Comparison of ENCODE assay signal across 8 cellular contexts in the genomic region with DNA sequence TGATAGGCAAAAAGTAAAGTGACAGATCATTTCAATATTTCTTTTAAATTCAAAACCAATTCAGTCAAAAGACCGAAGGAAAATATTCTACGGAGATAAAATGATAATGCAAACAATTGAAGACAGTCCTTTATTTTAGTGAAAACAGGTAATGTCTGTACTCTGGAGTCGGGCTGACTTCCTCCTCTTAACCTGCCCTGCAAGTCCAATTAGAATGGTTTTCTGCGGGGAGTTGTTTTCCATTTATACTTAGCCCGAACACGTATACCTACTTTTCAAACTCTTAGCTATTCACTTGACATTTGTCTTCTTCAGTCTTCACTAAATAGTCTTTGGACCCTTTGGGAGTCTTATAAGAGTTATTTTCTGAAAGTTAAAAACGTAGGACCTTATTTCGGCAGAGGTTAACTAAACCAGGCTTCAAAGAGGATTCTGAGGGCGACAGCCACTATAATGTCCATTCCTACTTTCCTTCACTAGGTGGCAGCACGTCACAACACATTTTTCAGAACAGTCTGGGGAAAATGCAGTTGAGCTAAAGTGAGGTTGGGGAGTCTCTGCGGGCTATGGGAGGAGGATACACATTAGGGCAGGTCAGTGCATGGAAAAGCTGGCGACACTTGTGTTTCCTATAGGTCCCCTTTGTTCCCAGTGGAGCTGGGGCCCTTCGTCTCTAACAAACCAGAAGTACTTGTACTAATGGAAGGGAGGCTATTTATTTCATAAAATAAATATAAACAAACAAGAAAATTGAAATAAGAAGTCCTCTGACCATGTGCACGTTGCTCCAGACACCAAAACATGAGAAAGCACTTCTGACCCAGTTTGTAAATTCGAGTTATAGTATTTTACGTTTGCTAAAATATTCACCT.
DNase-seq lines count a peak whose midpoint lies in the region; ATAC-seq and TF ChIP-seq lines count a peak whose summit lies in the region.

No MANE protein-coding gene starts in this region.

- H3K4me1 ChIP-seq in esophagus squamous epithelium (peaks cover 8 to 23% (median 23%) of the 10 kb centered on the region in 3 donors), upper lobe of right lung (no peaks in the 10 kb centered on the region)
- no peaks in the 10 kb centered on the region for H3K4me1 ChIP-seq in naive thymus-derived CD4-positive, alpha-beta T cell (ENCODE audit: control insufficient read depth in 2 of 2, insufficient read depth in 2 of 2, low read length in 2 of 2)

- H3K36me3 ChIP-seq in esophagus squamous epithelium (no peaks in the 10 kb centered on the region), upper lobe of right lung (no peaks in the 10 kb centered on the region)
- H3K36me3 ChIP-seq in naive thymus-derived CD4-positive, alpha-beta T cell (ENCODE audit: control insufficient read depth in 2 of 3, insufficient read depth in 3 of 3, low read length in 3 of 3) = no peaks in the 10 kb centered on the region

- intact Hi-C loops in Right ventricle myocardium inferior (cut with DNase I) (no loop called here), cardiac septum (cut with DNase I) (no loop called here), esophagus squamous epithelium (cut with DNase I) (no loop called here), upper lobe of right lung (cut with DNase I) (no loop called here)
- intact Hi-C loops in naive thymus-derived CD4-positive, alpha-beta T cell (cut with micrococcal nuclease) = loop anchor here (1.0 to 2.0 kb wide), 3 partner anchors 476 to 671 kb away; no protein-coding TSS in a partner anchor

- peaks cover 15% of the 10 kb centered on the region for H3K27me3 Mint-ChIP-seq in activated CD4-positive, alpha-beta memory T cell treated with anti-CD3 and anti-CD28 coated beads, Interleukin-2, amount 10 ng/mL, durations not matched to agents 7 days and 5 days
- peaks cover 24 to 44% (median 39%) of the 10 kb centered on the region in 5 donors for H3K27me3 Mint-ChIP-seq in naive thymus-derived CD4-positive, alpha-beta T cell

- no peaks in the 10 kb centered on the region for H3K36me3 Mint-ChIP-seq in activated CD4-positive, alpha-beta memory T cell treated with anti-CD3 and anti-CD28 coated beads, Interleukin-2, amount 10 ng/mL, durations not matched to agents 7 days and 5 days (ENCODE audit: low read depth)
- no peaks in the 10 kb centered on the region for H3K36me3 Mint-ChIP-seq in naive thymus-derived CD4-positive, alpha-beta T cell

- DNase-seq in Right ventricle myocardium inferior (ENCODE audit: missing footprints) (no peak), cardiac septum (ENCODE audit: low spot score) (no peak), NCI-H345 treated with DMSO at 0.1 percent for 48 hours (lab: John Stamatoyannopoulos, UW; ENCODE audit: unreplicated experiment) (peak; percentile 45), esophagus squamous epithelium (lab: John Stamatoyannopoulos, UW) (no peak), upper lobe of right lung (no peak)
- DNase-seq in activated CD4-positive, alpha-beta memory T cell treated with anti-CD3 and anti-CD28 coated beads, Interleukin-2, amount 10 ng/mL, durations not matched to agents 7 days and 5 days = peak; percentile 34
- peak in 6 of 9 donors; percentile 22 to 34 (median 28) for DNase-seq in naive thymus-derived CD4-positive, alpha-beta T cell

- H3K27me3 ChIP-seq in esophagus squamous epithelium (no peaks in the 10 kb centered on the region), upper lobe of right lung (peaks cover 14% of the 10 kb centered on the region)
- no peaks in the 10 kb centered on the region for H3K27me3 ChIP-seq in naive thymus-derived CD4-positive, alpha-beta T cell (ENCODE audit: control insufficient read depth in 2 of 2, insufficient read depth in 2 of 2, low read length in 2 of 2)

- H3K9me3 ChIP-seq in esophagus squamous epithelium (no peaks in the 10 kb centered on the region), upper lobe of right lung (no peaks in the 10 kb centered on the region)
- no peaks in the 10 kb centered on the region for H3K9me3 ChIP-seq in naive thymus-derived CD4-positive, alpha-beta T cell (ENCODE audit: control insufficient read depth in 2 of 3, low read length in 3 of 3)

- peak overlapping the region in 3 of 4 donors; percentile 10 to 29 (median 25) for H3K4me3 ChIP-seq in esophagus squamous epithelium
- H3K4me3 ChIP-seq in naive thymus-derived CD4-positive, alpha-beta T cell (ENCODE audit: low read length) = no peak overlapping the region
- no peak overlapping the region for H3K4me3 ChIP-seq in upper lobe of right lung

- peak; percentile 56 for ATAC-seq in Right ventricle myocardium inferior
- ATAC-seq in HG03108 (IDR thresholded peaks at IDR 0.05; ENCODE audit: unreplicated experiment) = peak; percentile 59
- ATAC-seq in naive thymus-derived CD4-positive, alpha-beta T cell = peak; percentile 60
- ATAC-seq in upper lobe of right lung = peak; percentile 87

- POLR2A ChIA-PET in activated CD4-positive, alpha-beta memory T cell treated with anti-CD3 and anti-CD28 coated beads, Interleukin-2, amount 10 ng/mL, durations not matched to agents 7 days and 5 days (lab: Charles Lee) = no interaction called here
- POLR2A ChIA-PET in naive thymus-derived CD4-positive, alpha-beta T cell (lab: Charles Lee) = no interaction called here

- TF ChIP-seq CTCF in esophagus squamous epithelium (IDR thresholded peaks at IDR 0.05) = peak; percentile 44 to 85 (median 74)
- peak; percentile 77 for TF ChIP-seq CTCF in upper lobe of right lung (IDR thresholded peaks at IDR 0.05)

- 22 to 26% methylated on average over 16 of the region's 16 CpGs for WGBS in esophagus squamous epithelium, 2 donors

- no peak for TF ChIP-seq POLR2A in esophagus squamous epithelium (IDR thresholded peaks at IDR 0.05)

- no peak overlapping the region for H3K27ac Mint-ChIP-seq in activated CD4-positive, alpha-beta memory T cell treated with anti-CD3 and anti-CD28 coated beads, Interleukin-2, amount 10 ng/mL, durations not matched to agents 7 days and 5 days
- no peak overlapping the region for H3K27ac Mint-ChIP-seq in naive thymus-derived CD4-positive, alpha-beta T cell

- H3K4me1 Mint-ChIP-seq in activated CD4-positive, alpha-beta memory T cell treated with anti-CD3 and anti-CD28 coated beads, Interleukin-2, amount 10 ng/mL, durations not matched to agents 7 days and 5 days = peaks cover 2% of the 10 kb centered on the region
- peaks cover 0 to 5% (median 3%) of the 10 kb centered on the region in 7 donors for H3K4me1 Mint-ChIP-seq in naive thymus-derived CD4-positive, alpha-beta T cell

- CTCF ChIA-PET in activated CD4-positive, alpha-beta memory T cell treated with anti-CD3 and anti-CD28 coated beads, Interleukin-2, amount 10 ng/mL, durations not matched to agents 7 days and 5 days (lab: Charles Lee) = interaction anchor here (0.6 to 2.2 kb wide), 10 partner anchors 9 to 553 kb away, joined by 3 to 12 read pairs (median 4); no protein-coding TSS in a partner anchor
- CTCF ChIA-PET in naive thymus-derived CD4-positive, alpha-beta T cell (lab: Charles Lee) = interaction anchor here (0.8 kb wide), 1 partner anchor 476 kb away, joined by 4 read pairs; no protein-coding TSS in a partner anchor

- peak overlapping the region in 2 of 4 donors; percentile 51 to 62 for H3K27ac ChIP-seq in esophagus squamous epithelium
- no peak overlapping the region for H3K27ac ChIP-seq in naive thymus-derived CD4-positive, alpha-beta T cell (ENCODE audit: low read depth, low read length)
- no peak overlapping the region for H3K27ac ChIP-seq in upper lobe of right lung

- H3K9me3 Mint-ChIP-seq in activated CD4-positive, alpha-beta memory T cell treated with anti-CD3 and anti-CD28 coated beads, Interleukin-2, amount 10 ng/mL, durations not matched to agents 7 days and 5 days = no peaks in the 10 kb centered on the region
- no peaks in the 10 kb centered on the region for H3K9me3 Mint-ChIP-seq in naive thymus-derived CD4-positive, alpha-beta T cell

- no peak overlapping the region for H3K4me3 Mint-ChIP-seq in activated CD4-positive, alpha-beta memory T cell treated with anti-CD3 and anti-CD28 coated beads, Interleukin-2, amount 10 ng/mL, durations not matched to agents 7 days and 5 days
- peak overlapping the region in 7 of 10 donors; percentile 7 to 73 (median 62) for H3K4me3 Mint-ChIP-seq in naive thymus-derived CD4-positive, alpha-beta T cell

Comparison
In these comparisons a context has a peak if more than half of its experiments do, and no peak if none do; other contexts are left out.
1. DNase-seq: peak in NCI-H345 treated with DMSO at 0.1 percent for 48 hours (single experiment), activated CD4-positive, alpha-beta memory T cell treated with anti-CD3 and anti-CD28 coated beads, Interleukin-2, amount 10 ng/mL, durations not matched to agents 7 days and 5 days (single experiment) and naive thymus-derived CD4-positive, alpha-beta T cell (6 of 9); none in Right ventricle myocardium inferior (single experiment), cardiac septum (single experiment), esophagus squamous epithelium (single experiment) and upper lobe of right lung (single experiment).
2. H3K4me3 ChIP-seq: peak in esophagus squamous epithelium (3 of 4); none in naive thymus-derived CD4-positive, alpha-beta T cell (single experiment) and upper lobe of right lung (single experiment).
3. intact Hi-C loops: an anchor here in naive thymus-derived CD4-positive, alpha-beta T cell (1.0 to 2.0 kb wide); none called in Right ventricle myocardium inferior, cardiac septum, esophagus squamous epithelium and upper lobe of right lung.
4. Peak in every context shown above with its lines, with median percentiles within 50 percentile points of each other: ATAC-seq.